Comparison of ENCODE assay signal across 15 cellular contexts in the genomic region with DNA sequence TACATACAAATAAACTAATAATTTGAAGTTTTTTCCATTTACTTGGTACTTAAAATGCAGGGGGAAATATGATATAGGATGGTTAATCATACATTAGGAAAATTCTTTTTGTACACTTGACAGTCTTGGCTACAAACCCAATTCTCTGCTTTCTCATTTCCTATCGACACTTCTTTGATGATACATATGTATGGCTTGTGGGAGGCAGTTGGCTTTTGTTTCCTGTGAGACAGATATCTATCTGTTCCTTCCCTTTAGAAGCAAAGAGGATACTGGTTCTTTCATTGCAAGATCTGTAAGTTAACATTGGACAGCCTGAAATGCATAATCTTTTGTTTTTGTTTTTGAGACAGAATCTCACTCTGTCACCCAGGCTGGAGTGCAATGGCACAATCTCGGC. TPM values are rescaled to one million over a fixed set of nuclear protein-coding genes. Genes with fewer than 3 reads are reported as not detected.
DNase-seq lines count a peak whose midpoint lies in the region; ATAC-seq and TF ChIP-seq lines count a peak whose summit lies in the region.
"Had no signal": no experiment of that assay in that cellular context is flagged by ENCODE, and none has a peak within 500 bp of the region (broad histone marks: within the 10 kb centered on the region; RNA-seq: fewer than 3 reads in every experiment).

No MANE protein-coding gene starts in this region.

- H3K4me1 Mint-ChIP-seq in CD4-positive, alpha-beta memory T cell = peaks cover 20 to 36% (median 28%) of the 10 kb centered on the region in 4 donors
- H3K4me1 Mint-ChIP-seq: H9 had no signal

- H3K36me3 Mint-ChIP-seq in CD4-positive, alpha-beta memory T cell = peaks cover 32 to 34% of the 10 kb centered on the region in 2 donors

- no peak for TF ChIP-seq CTCF in PC-3 (conservative IDR thresholded peaks at IDR 0.05; ENCODE audit: low read depth, low read length)
- TF ChIP-seq CTCF in choroid plexus epithelial cell (conservative IDR thresholded peaks at IDR 0.05; ENCODE audit: low read depth, low read length) = no peak

- DNase-seq in CD4-positive, alpha-beta memory T cell = peak in 4 of 5 donors; percentile 17 to 35 (median 23)
- peak; percentile 60 for DNase-seq in EH (ENCODE audit: low read depth)
- peak; percentile 12 for DNase-seq in PC-3
- DNase-seq in choroid plexus epithelial cell (ENCODE audit: low read depth) = peak; percentile 30
- no peak for DNase-seq in NCI-H146 treated with DMSO at 0.1 percent for 48 hours (lab: John Stamatoyannopoulos, UW; ENCODE audit: unreplicated experiment)
- no peak for DNase-seq in stimulated activated CD4-positive, alpha-beta T cell treated with anti-CD3 and anti-CD28 coated beads, Interleukin-15, amount 100 ng/mL, for 24 hours
- DNase-seq in NCI-H345 (lab: John Stamatoyannopoulos, UW) = no peak
- no peak for DNase-seq in NCI-H187 (lab: John Stamatoyannopoulos, UW)
- DNase-seq: activated CD4-positive, CD25-positive, alpha-beta regulatory T cell treated with anti-CD3 and anti-CD28 coated beads, Interleukin-2, amount 50 U/mL, for 72 hours; DMS53; H9; left lung; naive B cell; NCI-H526 had no signal

- no peaks in the 10 kb centered on the region for H3F3A ChIP-seq in PC-3 (ENCODE audit: low read length, unreplicated experiment)

- no peaks in the 10 kb centered on the region for H3K27me3 ChIP-seq in CD4-positive, alpha-beta memory T cell (ENCODE audit: insufficient read depth, low read length)
- no peaks in the 10 kb centered on the region for H3K27me3 ChIP-seq in PC-3 (ENCODE audit: low read length)
- H3K27me3 ChIP-seq: BE2C, left lung had no signal

- intact Hi-C loops in CD4-positive, alpha-beta memory T cell (cut with micrococcal nuclease) = no loop called here
- intact Hi-C loops in PC-3 (cut with micrococcal nuclease) = no loop called here

- H3K9me2 ChIP-seq in PC-3 (replicated peaks; ENCODE audit: low read length) = no peaks in the 10 kb centered on the region

- peak overlapping the region in 5 of 7 donors; percentile 6 to 70 (median 49) for H3K27ac Mint-ChIP-seq in CD4-positive, alpha-beta memory T cell
- H3K27ac Mint-ChIP-seq: H9 had no signal

- H3K9me3 ChIP-seq in CD4-positive, alpha-beta memory T cell (ENCODE audit: control insufficient read depth in 1 of 2, low read length in 2 of 2) = no peaks in the 10 kb centered on the region
- H3K9me3 ChIP-seq in PC-3 (ENCODE audit: low read length) = no peaks in the 10 kb centered on the region
- H3K9me3 ChIP-seq: BE2C, left lung had no signal

- ATAC-seq in PC-3 = no peak
- ATAC-seq: left lung had no signal

- H4K20me1 ChIP-seq in PC-3 (ENCODE audit: low read length) = no peaks in the 10 kb centered on the region

- H3K4me3 Mint-ChIP-seq in CD4-positive, alpha-beta memory T cell = peak overlapping the region in 4 of 8 donors; percentile 3 to 67 (median 34)
- H3K4me3 Mint-ChIP-seq: H9, naive B cell had no signal

- H3K9ac ChIP-seq in PC-3 (ENCODE audit: low read length) = no peak overlapping the region

- POLR2A ChIA-PET in CD4-positive, alpha-beta memory T cell (lab: Charles Lee; ENCODE audit: partially characterized antibody) = no interaction called here
- POLR2A ChIA-PET in PC-3 (lab: Charles Lee; ENCODE audit: unreplicated experiment) = no interaction called here

- no peaks in the 10 kb centered on the region for H3K27me3 Mint-ChIP-seq in CD4-positive, alpha-beta memory T cell
- H3K27me3 Mint-ChIP-seq: naive B cell had no signal

- no peak overlapping the region for H2AFZ ChIP-seq in PC-3 (ENCODE audit: low read length)

- H3K9me3 Mint-ChIP-seq in CD4-positive, alpha-beta memory T cell = peaks cover 0 to 2% (median 0%) of the 10 kb centered on the region in 8 donors
- H3K9me3 Mint-ChIP-seq: H9, naive B cell had no signal

- H3K4me2 ChIP-seq in PC-3 (ENCODE audit: low read length) = no peak overlapping the region

- H3K4me1 ChIP-seq in CD4-positive, alpha-beta memory T cell (ENCODE audit: insufficient read depth, low read length) = peaks cover 17% of the 10 kb centered on the region
- no peaks in the 10 kb centered on the region for H3K4me1 ChIP-seq in PC-3 (ENCODE audit: insufficient read depth, low read length)

- no peak overlapping the region for H3K4me3 ChIP-seq in CD4-positive, alpha-beta memory T cell (ENCODE audit: low read length in 2 of 2)
- H3K4me3 ChIP-seq in PC-3 (ENCODE audit: low read length) (no peak overlapping the region), choroid plexus epithelial cell (ENCODE audit: low read depth, low read length) (no peak overlapping the region)
- H3K4me3 ChIP-seq: left lung had no signal

- no peaks in the 10 kb centered on the region for H3K79me2 ChIP-seq in PC-3 (ENCODE audit: low read length)

- BruUV-seq in PC-3 (replicated peaks; lab: Mats Ljungman, UMichigan) = no TSS peak

- no peaks in the 10 kb centered on the region for H3K36me3 ChIP-seq in CD4-positive, alpha-beta memory T cell (ENCODE audit: insufficient read depth, low read length)
- H3K36me3 ChIP-seq in PC-3 (ENCODE audit: low read depth, low read length) = no peaks in the 10 kb centered on the region; the same call in 1 of the 2 replicates

- CTCF ChIA-PET in CD4-positive, alpha-beta memory T cell (lab: Charles Lee; ENCODE audit: partially characterized antibody) = no interaction called here
- CTCF ChIA-PET in PC-3 (lab: Charles Lee) = no interaction called here

- no peak overlapping the region for H3K27ac ChIP-seq in CD4-positive, alpha-beta memory T cell (ENCODE audit: low read depth, low read length)
- no peak overlapping the region for H3K27ac ChIP-seq in PC-3 (ENCODE audit: low read length)
- H3K27ac ChIP-seq: left lung had no signal

RNA-seq across cellular contexts. Expression of a gene that starts 47.9 kb away (rescaled TPM):
- 10 to 100 TPM; 34.5 to 35.0 TPM for total RNA-seq in CD4-positive, alpha-beta memory T cell
- polyA plus RNA-seq in CD4-positive, alpha-beta memory T cell = 10 to 100 TPM; 66.7 to 74.7 TPM
- total RNA-seq in PC-3 (2014; rRNA removed) = 0.92 and 1.7 TPM in 2 replicates

Comparison
In these comparisons a context has a peak if more than half of its experiments do, and no peak if none do; other contexts are left out.
1. DNase-seq: peak in CD4-positive, alpha-beta memory T cell (4 of 5), EH (single experiment), PC-3 (single experiment) and choroid plexus epithelial cell (single experiment); none in NCI-H146 treated with DMSO at 0.1 percent for 48 hours (single experiment), stimulated activated CD4-positive, alpha-beta T cell treated with anti-CD3 and anti-CD28 coated beads, Interleukin-15, amount 100 ng/mL, for 24 hours (single experiment), NCI-H345 (single experiment) and NCI-H187 (0 of 2).
2. RNA of a gene that starts 47.9 kb away (total RNA-seq): 34.5 to 35.0 TPM in CD4-positive, alpha-beta memory T cell; 0.92 to 1.7 TPM in PC-3; every median in the first group is over 10 times any median in the second.